In genomic region chr14:89422181-89422951, GRCh38 we compare ENCODE assay signal across 11 cellular contexts. TPM values are rescaled to one million over a fixed set of nuclear protein-coding genes. Genes with fewer than 3 reads are reported as not detected.
DNase-seq lines count a peak whose midpoint lies in the region; ATAC-seq, FAIRE-seq and TF ChIP-seq lines count a peak whose summit lies in the region.
"Had no signal": no experiment of that assay in that cellular context is flagged by ENCODE, and none has a peak within 500 bp of the region (broad histone marks: within the 10 kb centered on the region; RNA-seq: fewer than 3 reads in every experiment).

No MANE protein-coding gene starts in this region.

- H3K9me3 Mint-ChIP-seq in astrocyte (ENCODE audit: unreplicated experiment), result no peaks in the 10 kb centered on the region
- no peaks in the 10 kb centered on the region for H3K9me3 Mint-ChIP-seq in stimulated activated naive CD8-positive, alpha-beta T cell treated with anti-CD3 and anti-CD28 coated beads, Interleukin-15, amount 100 ng/mL, for 72 hours

- peaks cover 39% of the 10 kb centered on the region for H3K4me1 Mint-ChIP-seq in astrocyte (ENCODE audit: low read depth, unreplicated experiment)
- peaks cover 92% of the 10 kb centered on the region for H3K4me1 Mint-ChIP-seq in stimulated activated naive CD8-positive, alpha-beta T cell treated with anti-CD3 and anti-CD28 coated beads, Interleukin-15, amount 100 ng/mL, for 72 hours

- H3K4me3 ChIP-seq in astrocyte (ENCODE audit: insufficient read depth, low read depth, low read length) (no peak overlapping the region), muscle layer of duodenum (ENCODE audit: low read depth in 1 of 2, low read length in 2 of 2) (no peak overlapping the region)

- no peak for TF ChIP-seq CTCF in astrocyte (IDR thresholded peaks at IDR 0.05; ENCODE audit: insufficient read depth, low read depth, low read length)

- H4K20me1 ChIP-seq in astrocyte (ENCODE audit: insufficient read depth, low read length), result no peaks in the 10 kb centered on the region

- H3K9me3 ChIP-seq in astrocyte (ENCODE audit: insufficient read depth, low read depth, low read length) (no peaks in the 10 kb centered on the region), muscle layer of duodenum (ENCODE audit: control insufficient read depth in 1 of 2, low read length in 2 of 2) (no peaks in the 10 kb centered on the region)

- no peak overlapping the region for H3K4me3 Mint-ChIP-seq in astrocyte (ENCODE audit: unreplicated experiment)
- peak overlapping the region; percentile 48 to 50 for H3K4me3 Mint-ChIP-seq in stimulated activated naive CD8-positive, alpha-beta T cell treated with anti-CD3 and anti-CD28 coated beads, Interleukin-15, amount 100 ng/mL, for 72 hours

- H2AFZ ChIP-seq in astrocyte (ENCODE audit: low read depth, low read length), result no peak overlapping the region

- peaks cover 22% of the 10 kb centered on the region for H3K4me1 ChIP-seq in astrocyte (ENCODE audit: insufficient read depth, low read length)
- H3K4me1 ChIP-seq in muscle layer of duodenum (ENCODE audit: control insufficient read depth in 1 of 2, insufficient read depth in 2 of 2, low read length in 2 of 2), result peaks cover 3 to 12% of the 10 kb centered on the region in 2 donors

- DNase-seq in activated CD4-positive, alpha-beta T cell treated with anti-CD3 and anti-CD28 coated beads for 4 hours, result peak; percentile 43 to 66
- DNase-seq in activated CD4-positive, alpha-beta T cell treated with anti-CD3 and anti-CD28 coated beads for 1 hour, result no peak
- DNase-seq in astrocyte (ENCODE audit: low read depth) (no peak), midbrain (lab: John Stamatoyannopoulos, UW) (no peak), SIG-M5 (lab: John Stamatoyannopoulos, UW) (no peak), kidney tubule cell (ENCODE audit: low spot score) (no peak)
- peak in 1 of 2 donors; percentile 15 for DNase-seq in stimulated activated naive CD8-positive, alpha-beta T cell treated with anti-CD3 and anti-CD28 coated beads, Interleukin-15, amount 100 ng/mL, for 72 hours
- DNase-seq: NCI-H1092 had no signal

- ATAC-seq in stimulated activated naive CD8-positive, alpha-beta T cell treated with anti-CD3 and anti-CD28 coated beads, Interleukin-15, amount 100 ng/mL, for 72 hours, result no peak

- H3K36me3 Mint-ChIP-seq in astrocyte (ENCODE audit: low read depth, unreplicated experiment), result peaks cover 3% of the 10 kb centered on the region

- FAIRE-seq in astrocyte (lab: Jason Lieb, UNC), result no peak
- FAIRE-seq: A204.1 had no signal

- no peaks in the 10 kb centered on the region for H3K27me3 Mint-ChIP-seq in astrocyte (ENCODE audit: low read depth, unreplicated experiment)
- H3K27me3 Mint-ChIP-seq in stimulated activated naive CD8-positive, alpha-beta T cell treated with anti-CD3 and anti-CD28 coated beads, Interleukin-15, amount 100 ng/mL, for 72 hours, result no peaks in the 10 kb centered on the region

- H3K27ac ChIP-seq in astrocyte (ENCODE audit: low read depth, low read length), result no peak overlapping the region
- peak overlapping the region; percentile 32 for H3K27ac ChIP-seq in muscle layer of duodenum (ENCODE audit: low read length)
- H3K27ac ChIP-seq: RWPE1 had no signal

- no peak overlapping the region for H3K27ac Mint-ChIP-seq in astrocyte (ENCODE audit: unreplicated experiment)
- peak overlapping the region in 1 of 2 donors; percentile 60 for H3K27ac Mint-ChIP-seq in stimulated activated naive CD8-positive, alpha-beta T cell treated with anti-CD3 and anti-CD28 coated beads, Interleukin-15, amount 100 ng/mL, for 72 hours

- no peaks in the 10 kb centered on the region for H3K79me2 ChIP-seq in astrocyte (ENCODE audit: insufficient read depth, low read length)

- H3K4me2 ChIP-seq in astrocyte (ENCODE audit: low read length), result peak overlapping the region; percentile 12

- H3K9ac ChIP-seq in astrocyte (ENCODE audit: low read length), result no peak overlapping the region

- H3K36me3 ChIP-seq in astrocyte (ENCODE audit: insufficient read depth, low read length), result no peaks in the 10 kb centered on the region
- no peaks in the 10 kb centered on the region for H3K36me3 ChIP-seq in muscle layer of duodenum (ENCODE audit: control insufficient read depth in 1 of 2, insufficient read depth in 2 of 2, low read length in 2 of 2)

- no peaks in the 10 kb centered on the region for H3K27me3 ChIP-seq in astrocyte (ENCODE audit: insufficient read depth, low read length)
- H3K27me3 ChIP-seq in muscle layer of duodenum (ENCODE audit: low read depth, low read length), result no peaks in the 10 kb centered on the region

RNA-seq across cellular contexts. Expression of gene FOXN3, which starts 5.3 kb away (rescaled TPM):
- total RNA-seq in astrocyte, result 105 and 122 TPM in 2 replicates

Comparison
In these comparisons a context has a peak if more than half of its experiments do, and no peak if none do; other contexts are left out.
1. DNase-seq: peak in activated CD4-positive, alpha-beta T cell treated with anti-CD3 and anti-CD28 coated beads for 4 hours (2 of 2); none in activated CD4-positive, alpha-beta T cell treated with anti-CD3 and anti-CD28 coated beads for 1 hour (single experiment), astrocyte (single experiment), midbrain (single experiment), SIG-M5 (single experiment) and kidney tubule cell (single experiment).